Comparison of ENCODE assay signal across 18 cellular contexts in the genomic region with DNA sequence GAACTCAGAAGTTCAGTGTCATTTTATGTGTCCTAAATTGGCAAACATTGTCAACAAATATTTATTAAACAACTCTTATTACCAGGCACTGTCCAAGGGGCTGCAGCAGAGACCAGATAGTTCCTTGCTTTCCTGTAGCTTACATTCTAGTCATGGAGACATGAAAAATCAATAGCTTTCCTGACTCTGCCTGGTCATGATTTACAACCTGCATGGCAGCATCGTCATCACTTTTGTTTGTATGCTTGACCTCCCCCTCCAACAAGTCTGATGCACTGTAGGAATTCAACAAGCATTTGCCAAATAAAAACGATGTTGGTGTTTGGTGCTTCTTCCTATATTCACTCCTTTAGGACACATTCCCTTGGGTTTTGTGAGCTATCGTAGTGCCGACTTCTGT.
DNase-seq lines count a peak whose midpoint lies in the region; ATAC-seq and TF ChIP-seq lines count a peak whose summit lies in the region.
"Had no signal": no experiment of that assay in that cellular context is flagged by ENCODE, and none has a peak within 500 bp of the region (broad histone marks: within the 10 kb centered on the region; RNA-seq: fewer than 3 reads in every experiment).

No MANE protein-coding gene starts in this region.

- H3K4me3 ChIP-seq in left ventricle myocardium inferior: no peak overlapping the region
- H3K4me3 ChIP-seq in hepatocyte: no peak overlapping the region
- no peak overlapping the region for H3K4me3 ChIP-seq in uterus

- no peak overlapping the region for H3K4me3 Mint-ChIP-seq in progenitor cell of endocrine pancreas (ENCODE audit: low read depth)
- H3K4me3 Mint-ChIP-seq: activated CD8-positive, alpha-beta T cell treated with anti-CD3 and anti-CD28 coated beads, Interleukin-2, amount 10 ng/mL, durations not matched to agents 7 days and 5 days; CD4-positive, CD25-positive, alpha-beta regulatory T cell; stimulated activated memory B cell treated with anti-CD40 and anti-IgM and Interleukin-4, amounts not matched to agents 10 μg/mL and 1 μg/mL and 100 μg/mL, for 72 hours; T-helper 17 cell had no signal

- no peak for ATAC-seq in left cardiac atrium
- ATAC-seq in HG03460 (IDR thresholded peaks at IDR 0.05; ENCODE audit: unreplicated experiment): no peak
- ATAC-seq in HG03139 (IDR thresholded peaks at IDR 0.05; ENCODE audit: unreplicated experiment): no peak
- ATAC-seq: activated CD8-positive, alpha-beta T cell treated with anti-CD3 and anti-CD28 coated beads, Interleukin-2, amount 10 ng/mL, durations not matched to agents 7 days and 5 days; stimulated activated memory B cell treated with anti-CD40 and anti-IgM and Interleukin-4, amounts not matched to agents 10 μg/mL and 1 μg/mL and 100 μg/mL, for 72 hours; T-helper 17 cell had no signal

- peaks cover 71% of the 10 kb centered on the region for H3K4me1 Mint-ChIP-seq in progenitor cell of endocrine pancreas (ENCODE audit: low read depth)
- H3K4me1 Mint-ChIP-seq: stimulated activated memory B cell treated with anti-CD40 and anti-IgM and Interleukin-4, amounts not matched to agents 10 μg/mL and 1 μg/mL and 100 μg/mL, for 72 hours had no signal

- H3K9me3 Mint-ChIP-seq in progenitor cell of endocrine pancreas (ENCODE audit: low read depth): no peaks in the 10 kb centered on the region
- H3K9me3 Mint-ChIP-seq: CD4-positive, CD25-positive, alpha-beta regulatory T cell; stimulated activated memory B cell treated with anti-CD40 and anti-IgM and Interleukin-4, amounts not matched to agents 10 μg/mL and 1 μg/mL and 100 μg/mL, for 72 hours had no signal

- H3K27me3 Mint-ChIP-seq in progenitor cell of endocrine pancreas: peaks cover 14% of the 10 kb centered on the region
- H3K27me3 Mint-ChIP-seq: CD4-positive, CD25-positive, alpha-beta regulatory T cell; stimulated activated memory B cell treated with anti-CD40 and anti-IgM and Interleukin-4, amounts not matched to agents 10 μg/mL and 1 μg/mL and 100 μg/mL, for 72 hours; T-helper 17 cell had no signal

- H3K27me3 ChIP-seq in left ventricle myocardium inferior (ENCODE audit: low read depth): no peaks in the 10 kb centered on the region
- H3K27me3 ChIP-seq in hepatocyte: no peaks in the 10 kb centered on the region
- H3K27me3 ChIP-seq in uterus: no peaks in the 10 kb centered on the region

- H3K36me3 ChIP-seq in left ventricle myocardium inferior (no peaks in the 10 kb centered on the region), hepatocyte (replicated peaks; ENCODE audit: insufficient read depth, low read depth) (no peaks in the 10 kb centered on the region), uterus (no peaks in the 10 kb centered on the region)

- TF ChIP-seq CTCF in left ventricle myocardium inferior (IDR thresholded peaks at IDR 0.05; ENCODE audit: borderline replicate concordance): no peak
- TF ChIP-seq CTCF in hepatocyte (IDR thresholded peaks at IDR 0.05; ENCODE audit: poor library complexity): no peak
- no peak for TF ChIP-seq CTCF in progenitor cell of endocrine pancreas (IDR thresholded peaks at IDR 0.05; ENCODE audit: unreplicated experiment)
- no peak for TF ChIP-seq CTCF in uterus (IDR thresholded peaks at IDR 0.05)

- no peaks in the 10 kb centered on the region for H3K9me3 ChIP-seq in left ventricle myocardium inferior (replicated peaks)
- no peaks in the 10 kb centered on the region for H3K9me3 ChIP-seq in hepatocyte (ENCODE audit: low read depth)
- H3K9me3 ChIP-seq in uterus: no peaks in the 10 kb centered on the region

- no peak for TF ChIP-seq POLR2A in uterus (IDR thresholded peaks at IDR 0.05)

- intact Hi-C loops in left ventricle myocardium inferior (cut with micrococcal nuclease): no loop called here
- intact Hi-C loops in left cardiac atrium (cut with DNase I): no loop called here
- intact Hi-C loops in uterus (cut with DNase I; ENCODE audit: low total_unique reads): no loop called here

- WGBS in hepatocyte (ENCODE audit: low lambda C conversion rate, missing lambda C conversion rate): 71% methylated on average over 4 of the region's 4 CpGs

- peaks cover 1% of the 10 kb centered on the region for H3K36me3 Mint-ChIP-seq in progenitor cell of endocrine pancreas (ENCODE audit: insufficient read depth)

- DNase-seq in left ventricle myocardium inferior (no peak), left cardiac atrium (no peak), hepatocyte (ENCODE audit: low spot score) (no peak), progenitor cell of endocrine pancreas (ENCODE audit: low spot score, unreplicated experiment) (no peak), uterus (no peak), middle frontal gyrus (ENCODE audit: extremely low spot score, low spot score) (no peak)
- DNase-seq: ACHN; activated CD8-positive, alpha-beta T cell treated with anti-CD3 and anti-CD28 coated beads, Interleukin-2, amount 10 ng/mL, durations not matched to agents 7 days and 5 days; CD4-positive, CD25-positive, alpha-beta regulatory T cell; DMS53; hippocampal formation; kidney glomerular epithelial cell; NCI-H146; stimulated activated CD4-positive, alpha-beta T cell treated with anti-CD3 and anti-CD28 coated beads, Interleukin-12 subunit alpha, Interleukin-12 subunit beta, amount 100 ng/mL, for 4 hours; T-helper 17 cell had no signal

- H2AFZ ChIP-seq in hepatocyte: no peak overlapping the region

- no peaks in the 10 kb centered on the region for H3K79me2 ChIP-seq in hepatocyte

- peak overlapping the region; percentile 89 for H3K27ac ChIP-seq in left ventricle myocardium inferior (replicated peaks)
- peak overlapping the region; percentile 47 for H3K27ac ChIP-seq in hepatocyte
- H3K27ac ChIP-seq in uterus: peak overlapping the region; percentile 89 to 94

- H3K4me1 ChIP-seq in left ventricle myocardium inferior (peaks cover 99% of the 10 kb centered on the region), hepatocyte (ENCODE audit: insufficient read depth) (peaks cover 72% of the 10 kb centered on the region), uterus (peaks cover 15 to 32% of the 10 kb centered on the region in 2 donors)

- no peak overlapping the region for H3K4me2 ChIP-seq in hepatocyte

- no peaks in the 10 kb centered on the region for H3K9me2 ChIP-seq in hepatocyte (replicated peaks; ENCODE audit: insufficient read depth)

- H3K27ac Mint-ChIP-seq in progenitor cell of endocrine pancreas: peak overlapping the region; percentile 82
- H3K27ac Mint-ChIP-seq: activated CD8-positive, alpha-beta T cell treated with anti-CD3 and anti-CD28 coated beads, Interleukin-2, amount 10 ng/mL, durations not matched to agents 7 days and 5 days; stimulated activated memory B cell treated with anti-CD40 and anti-IgM and Interleukin-4, amounts not matched to agents 10 μg/mL and 1 μg/mL and 100 μg/mL, for 72 hours; T-helper 17 cell had no signal

- H4K20me1 ChIP-seq in hepatocyte (ENCODE audit: insufficient read depth, poor library complexity, severe bottlenecking): no peaks in the 10 kb centered on the region
